In the genomic region with DNA sequence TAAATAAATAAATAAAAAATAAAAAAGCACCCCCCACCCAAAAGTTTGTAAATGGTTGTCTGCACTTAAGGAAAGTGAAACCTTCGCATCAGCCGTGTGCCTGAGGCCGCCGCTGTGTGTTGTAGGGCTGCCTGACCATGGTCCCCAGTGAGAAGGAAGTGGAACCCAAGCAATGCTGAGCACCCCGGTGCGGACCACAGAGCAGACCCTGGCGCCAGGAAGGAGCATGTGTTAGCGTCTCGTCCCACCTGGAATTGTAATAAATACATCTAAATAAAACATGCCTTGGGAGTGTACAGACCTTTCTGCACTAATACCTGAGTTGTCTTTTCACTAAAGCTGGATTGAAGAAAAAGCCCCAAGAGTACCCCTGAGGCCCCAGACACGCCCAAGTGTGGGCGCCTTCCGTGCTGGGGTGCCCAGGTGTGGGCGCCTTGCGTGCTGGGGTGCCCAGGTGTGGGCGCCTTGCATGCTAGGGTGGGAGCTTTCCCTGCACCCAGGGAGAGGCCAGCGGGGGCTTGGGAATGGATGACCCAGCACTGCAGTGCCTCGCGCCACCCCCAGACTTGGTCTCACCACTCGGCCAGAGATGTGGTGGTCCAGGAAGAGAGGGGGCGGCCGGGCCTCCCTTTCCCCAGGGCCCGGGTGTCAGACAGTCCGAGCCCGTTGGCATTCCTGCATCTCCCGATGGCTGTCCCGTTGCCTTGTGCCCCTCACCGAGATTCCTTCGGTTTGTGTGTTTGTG, we compare ENCODE assay signal across 10 cellular contexts. TPM values are rescaled to one million over a fixed set of nuclear protein-coding genes. Genes with fewer than 3 reads are reported as not detected.
DNase-seq lines count a peak whose midpoint lies in the region; ATAC-seq and TF ChIP-seq lines count a peak whose summit lies in the region.
"Had no signal": no experiment of that assay in that cellular context is flagged by ENCODE, and none has a peak within 500 bp of the region (broad histone marks: within the 10 kb centered on the region; RNA-seq: fewer than 3 reads in every experiment).

No MANE protein-coding gene starts in this region.

- peak overlapping the region; percentile 40 to 71 (median 41) for H3K4me3 ChIP-seq in breast epithelium
- H3K4me3 ChIP-seq in mammary epithelial cell (replicated peaks in 1 of 3; ENCODE audit: insufficient read depth in 1 of 3, low read depth in 2 of 3, low read length in 3 of 3) = no peak overlapping the region
- peak overlapping the region; percentile 60 for H3K4me3 ChIP-seq in epithelial cell of proximal tubule (ENCODE audit: low read depth, low read length)
- H3K4me3 ChIP-seq in thoracic aorta = peak overlapping the region; percentile 71

- in situ Hi-C loops in mammary epithelial cell (cut with MboI; ENCODE audit: low sequenced_read_pairs in 2 of 2) = no loop called here

- 95% methylated on average over 15 of the region's 28 CpGs for WGBS in mammary epithelial cell (ENCODE audit: low coverage, missing lambda C conversion rate)

- no peaks in the 10 kb centered on the region for H4K20me1 ChIP-seq in mammary epithelial cell (ENCODE audit: insufficient read depth, low read length)

- H2AFZ ChIP-seq in mammary epithelial cell (ENCODE audit: low read depth, low read length) = no peak overlapping the region

- TF ChIP-seq POLR2A in breast epithelium (IDR thresholded peaks at IDR 0.05) = no peak

- no peak overlapping the region for H3K27ac ChIP-seq in breast epithelium
- H3K27ac ChIP-seq in mammary epithelial cell (ENCODE audit: insufficient read depth, low read depth, low read length) = no peak overlapping the region
- no peak overlapping the region for H3K27ac ChIP-seq in thoracic aorta

- no peaks in the 10 kb centered on the region for H3K9me3 ChIP-seq in breast epithelium
- H3K9me3 ChIP-seq in mammary epithelial cell (replicated peaks; ENCODE audit: insufficient read depth, low read length) = no peaks in the 10 kb centered on the region
- H3K9me3 ChIP-seq in thoracic aorta = no peaks in the 10 kb centered on the region

- no peaks in the 10 kb centered on the region for H3K79me2 ChIP-seq in mammary epithelial cell (ENCODE audit: insufficient read depth, low read length)

- H3K4me1 ChIP-seq in breast epithelium = peaks cover 0 to 4% of the 10 kb centered on the region in 2 donors
- peaks cover 11% of the 10 kb centered on the region for H3K4me1 ChIP-seq in mammary epithelial cell (ENCODE audit: insufficient read depth, low read length)
- peaks cover 6 to 33% of the 10 kb centered on the region in 2 donors for H3K4me1 ChIP-seq in thoracic aorta (ENCODE audit: control insufficient read depth in 1 of 2, low read depth in 2 of 2)

- TF ChIP-seq CTCF in breast epithelium (IDR thresholded peaks at IDR 0.05) (no peak), mammary epithelial cell (conservative IDR thresholded peaks at IDR 0.05 in 1 of 2, IDR thresholded peaks at IDR 0.05 in 1 of 2; ENCODE audit: extremely low read depth in 1 of 2, insufficient read depth in 1 of 2, low read depth in 1 of 2, low read length in 2 of 2) (no peak), epithelial cell of proximal tubule (conservative IDR thresholded peaks at IDR 0.05; ENCODE audit: low read depth, low read length) (no peak), thoracic aorta (IDR thresholded peaks at IDR 0.05) (no peak)

- H3K4me2 ChIP-seq in mammary epithelial cell (ENCODE audit: insufficient read depth, low read depth, low read length) = no peak overlapping the region

- intact Hi-C loops in breast epithelium (cut with DNase I; ENCODE audit: low total_unique reads) = no loop called here
- intact Hi-C loops in mammary epithelial cell (cut with micrococcal nuclease) = no loop called here

- H3K27me3 ChIP-seq in breast epithelium (no peaks in the 10 kb centered on the region), mammary epithelial cell (ENCODE audit: insufficient read depth, low read length) (no peaks in the 10 kb centered on the region), thoracic aorta (replicated peaks; ENCODE audit: insufficient read depth) (peaks cover 3% of the 10 kb centered on the region)

- DNase-seq in breast epithelium (ENCODE audit: low spot score in 2 of 2) (no peak), mammary epithelial cell (no peak), epithelial cell of proximal tubule (ENCODE audit: low read depth) (no peak), thoracic aorta (ENCODE audit: low spot score) (no peak), HuH-7 (ENCODE audit: low spot score) (no peak)
- no peak for DNase-seq in activated CD4-positive, CD25-positive, alpha-beta regulatory T cell (lab: John Stamatoyannopoulos, UW)
- DNase-seq: AML-193 had no signal

- dilution Hi-C loops in mammary epithelial cell (cut with HindIII; ENCODE audit: low sequenced_read_pairs) = no loop called here

- peak; percentile 49 for ATAC-seq in HG03139 (IDR thresholded peaks at IDR 0.05; ENCODE audit: unreplicated experiment)
- no peak for ATAC-seq in thoracic aorta (ENCODE audit: insufficient number of reproducible peaks, low FRiP score, low read depth)
- no peak for ATAC-seq in HG03469 (IDR thresholded peaks at IDR 0.05; ENCODE audit: unreplicated experiment)

- H3K36me3 ChIP-seq in breast epithelium = no peaks in the 10 kb centered on the region
- no peaks in the 10 kb centered on the region for H3K36me3 ChIP-seq in mammary epithelial cell (ENCODE audit: insufficient read depth, low read length)
- H3K36me3 ChIP-seq in thoracic aorta = no peaks in the 10 kb centered on the region

- CTCF ChIA-PET in mammary epithelial cell (lab: Charles Lee; ENCODE audit: low non-redundant PET) = no interaction called here

- no peak overlapping the region for H3K9ac ChIP-seq in mammary epithelial cell (ENCODE audit: insufficient read depth, low read length)

- BruUV-seq in mammary epithelial cell (replicated peaks; lab: Mats Ljungman, UMichigan) = no TSS peak

RNA-seq across cellular contexts. Expression of gene HTT-AS, which starts 33.7 kb away (rescaled TPM):
- total RNA-seq in breast epithelium (not detected), mammary epithelial cell (not detected), epithelial cell of proximal tubule (not detected in 2 replicates), thoracic aorta (not detected)
- polyA plus RNA-seq in mammary epithelial cell = not detected
- polyA minus RNA-seq in mammary epithelial cell = not detected
- total RNA-seq: left colon had no signal

RNA-seq across cellular contexts. Expression of gene HTT, which starts 33.9 kb away (rescaled TPM):
- total RNA-seq in breast epithelium (10 to 100 TPM; 53.8 to 71.1 (median 55.1) TPM), mammary epithelial cell (10 to 100 TPM; 44.2 to 53.3 TPM), epithelial cell of proximal tubule (29.4 and 32.5 TPM in 2 replicates), thoracic aorta (10 to 100 TPM; 56.3 to 89.5 TPM)
- 14.7 TPM for polyA plus RNA-seq in mammary epithelial cell
- polyA minus RNA-seq in mammary epithelial cell = 270 TPM

Comparison
In these comparisons a context has a peak if more than half of its experiments do, and no peak if none do; other contexts are left out.
1. H3K4me3 ChIP-seq: peak in breast epithelium (3 of 3), epithelial cell of proximal tubule (single experiment) and thoracic aorta (single experiment); none in mammary epithelial cell (0 of 3).